1 cellular context compared by ENCODE assay signal in the genomic region with DNA sequence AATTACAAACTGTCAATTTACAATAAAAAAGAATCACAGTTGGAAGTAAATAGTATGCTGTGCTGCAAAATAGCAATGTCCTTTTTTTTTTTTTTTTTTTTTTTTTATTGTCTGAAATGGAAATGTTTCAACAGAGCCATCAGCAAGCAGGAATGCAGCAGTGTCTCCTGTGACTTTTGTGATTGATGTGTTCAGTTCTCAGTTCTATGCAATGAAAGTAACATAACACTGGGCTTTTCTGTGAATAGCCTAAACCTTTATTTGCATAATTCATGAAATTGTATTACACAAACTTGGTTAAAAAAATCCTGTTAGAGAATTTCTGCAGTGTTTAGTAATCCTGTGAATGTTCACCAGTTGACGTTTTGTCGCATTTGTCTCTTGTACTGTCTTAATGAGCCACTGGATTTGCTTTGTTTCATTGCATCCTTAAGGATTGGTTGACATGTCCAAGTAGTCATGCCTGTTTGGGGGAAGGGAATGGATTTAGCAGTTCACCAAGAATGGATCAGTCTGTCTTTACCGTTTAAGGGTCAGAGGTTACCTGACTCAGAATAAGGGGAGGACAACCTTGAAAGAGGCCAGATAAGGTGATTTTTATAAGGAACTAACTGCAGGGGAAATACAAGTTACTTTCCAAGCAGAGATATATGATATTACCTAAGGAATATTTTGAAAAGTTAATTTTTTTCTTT.
TF ChIP-seq lines count a peak whose summit lies in the region.

No MANE protein-coding gene starts in this region.

TF ChIP-seq in A549, 52 proteins besides CTCF, POLR2A, EP300 and RAD21 (continued from another document):
- TF ChIP-seq PBX3 (IDR thresholded peaks at IDR 0.05) (no peak), JUN (IDR thresholded peaks at IDR 0.05) (no peak), CHD4 (IDR thresholded peaks at IDR 0.05; ENCODE audit: borderline replicate concordance) (no peak), NR3C1 (IDR thresholded peaks at IDR 0.05) (no peak)
